9 cellular contexts compared by ENCODE assay signal in the genomic region with DNA sequence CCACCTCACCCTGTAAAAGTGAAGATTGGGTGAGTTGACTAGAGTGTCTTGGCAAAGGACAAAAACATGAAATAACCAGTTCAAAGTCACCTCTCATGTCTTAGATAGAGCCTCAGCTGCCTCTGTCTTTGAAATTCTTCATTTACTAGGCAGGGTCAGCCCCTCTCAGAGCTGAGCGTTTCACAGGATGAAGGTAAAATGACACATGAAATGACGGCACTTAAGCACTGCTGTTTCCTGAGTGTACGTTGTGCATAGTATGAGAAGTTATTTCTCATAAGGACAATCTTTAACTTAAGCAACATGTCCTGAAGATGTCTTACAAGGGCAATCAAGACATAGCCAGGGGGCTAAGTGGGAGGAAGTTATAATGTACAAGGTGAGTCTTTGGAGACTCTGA. TPM values are rescaled to one million over a fixed set of nuclear protein-coding genes. Genes with fewer than 3 reads are reported as not detected.
"Had no signal": no experiment of that assay in that cellular context is flagged by ENCODE, and none has a peak within 500 bp of the region (broad histone marks: within the 10 kb centered on the region; RNA-seq: fewer than 3 reads in every experiment).

No MANE protein-coding gene starts in this region.

- ATAC-seq: GM12878 had no signal

- FAIRE-seq: G401.6, GM12878, GM12891, GM12892, GM18507, GM19239 had no signal

- H3K4me3 ChIP-seq: GM12878 had no signal

- DNase-seq: GDM1, GF-D8 had no signal

RNA-seq across cellular contexts. Expression of gene SLC10A2, which starts 32.3 kb away (rescaled TPM):
- total RNA-seq: G401, GM12878 had no signal
